In the genomic region with DNA sequence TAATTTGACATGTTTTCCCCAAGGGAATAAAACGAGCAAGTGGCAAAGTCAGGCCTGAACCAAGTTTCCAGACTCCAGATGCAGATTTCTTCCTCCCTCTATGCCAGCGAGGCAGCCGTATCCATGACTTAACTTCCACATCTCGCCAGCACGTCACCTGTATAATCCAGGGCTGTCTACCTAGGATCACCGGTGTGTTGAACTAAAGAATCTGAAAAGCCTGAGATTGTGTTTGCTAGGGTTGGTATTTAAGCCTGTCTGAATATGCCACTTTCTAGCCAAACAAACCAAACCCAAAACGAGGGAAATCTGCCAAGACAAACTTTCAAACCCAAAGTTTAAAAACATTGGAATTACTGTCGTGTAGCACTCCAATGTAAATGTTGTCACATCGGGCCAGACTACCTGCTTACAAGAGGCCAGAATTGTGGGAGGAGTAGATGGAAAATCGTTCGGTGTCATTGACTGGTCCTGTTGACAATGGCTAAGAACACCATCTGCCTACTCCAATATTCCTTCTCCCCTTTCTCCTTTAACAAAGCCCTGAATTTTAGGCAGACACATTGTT, we compare ENCODE assay signal across 26 cellular contexts.
"Had no signal": no experiment of that assay in that cellular context is flagged by ENCODE, and none has a peak within 500 bp of the region (broad histone marks: within the 10 kb centered on the region; RNA-seq: fewer than 3 reads in every experiment).

No MANE protein-coding gene starts in this region.

- H3K36me3 Mint-ChIP-seq: activated naive CD4-positive, alpha-beta T cell treated with anti-CD3 and anti-CD28 coated beads, Interleukin-2, amount 50 U/mL, for 72 hours; naive thymus-derived CD8-positive, alpha-beta T cell; neural progenitor cell; type B pancreatic cell had no signal

- H3K36me3 ChIP-seq: brain microvascular endothelial cell, esophagus squamous epithelium, gastroesophageal sphincter, lower lobe of right lung, neural progenitor cell, spleen, vagina, WERI-Rb-1 had no signal

- H3K4me1 ChIP-seq: gastroesophageal sphincter, lower lobe of right lung, neural progenitor cell, spleen, testis, vagina had no signal

- H3K27me3 Mint-ChIP-seq: activated CD4-positive, alpha-beta T cell treated with anti-CD3 and anti-CD28 coated beads, Interleukin-2, amount 10 ng/mL, durations not matched to agents 7 days and 5 days; activated CD8-positive, alpha-beta T cell treated with anti-CD3 and anti-CD28 coated beads for 36 hours; naive thymus-derived CD8-positive, alpha-beta T cell; progenitor cell of endocrine pancreas; type B pancreatic cell had no signal

- H3K4me1 Mint-ChIP-seq: activated CD4-positive, alpha-beta T cell treated with anti-CD3 and anti-CD28 coated beads, Interleukin-2, amount 10 ng/mL, durations not matched to agents 7 days and 5 days; naive thymus-derived CD8-positive, alpha-beta T cell; neural progenitor cell had no signal

- H3K27ac ChIP-seq: brain microvascular endothelial cell, esophagus squamous epithelium, gastroesophageal sphincter, lower lobe of right lung, neural progenitor cell, spleen, testis, vagina, WERI-Rb-1 had no signal

- FAIRE-seq: colon had no signal

- ATAC-seq: activated CD8-positive, alpha-beta T cell treated with anti-CD3 and anti-CD28 coated beads for 36 hours; activated naive CD4-positive, alpha-beta T cell treated with anti-CD3 and anti-CD28 coated beads, Interleukin-2, amount 50 U/mL, for 72 hours; gastroesophageal sphincter; naive thymus-derived CD8-positive, alpha-beta T cell had no signal

- H3K9me3 ChIP-seq: esophagus squamous epithelium, gastroesophageal sphincter, lower lobe of right lung, testis, vagina had no signal

- H3K4me3 Mint-ChIP-seq: activated CD4-positive, alpha-beta T cell treated with anti-CD3 and anti-CD28 coated beads, Interleukin-2, amount 10 ng/mL, durations not matched to agents 7 days and 5 days; activated CD8-positive, alpha-beta T cell treated with anti-CD3 and anti-CD28 coated beads for 36 hours; endodermal cell; naive thymus-derived CD8-positive, alpha-beta T cell; neural progenitor cell; type B pancreatic cell had no signal

- H3K27ac Mint-ChIP-seq: activated CD4-positive, alpha-beta T cell treated with anti-CD3 and anti-CD28 coated beads, Interleukin-2, amount 10 ng/mL, durations not matched to agents 7 days and 5 days; activated CD8-positive, alpha-beta T cell treated with anti-CD3 and anti-CD28 coated beads for 36 hours; activated naive CD4-positive, alpha-beta T cell treated with anti-CD3 and anti-CD28 coated beads, Interleukin-2, amount 50 U/mL, for 72 hours; endodermal cell; naive thymus-derived CD8-positive, alpha-beta T cell; progenitor cell of endocrine pancreas; type B pancreatic cell had no signal

- DNase-seq: activated CD4-positive, alpha-beta T cell treated with anti-CD3 and anti-CD28 coated beads, Interleukin-2, amount 10 ng/mL, durations not matched to agents 7 days and 5 days; activated CD4-positive, CD25-positive, alpha-beta regulatory T cell treated with anti-CD3 and anti-CD28 coated beads, Interleukin-2, amount 50 U/mL, for 72 hours; activated CD8-positive, alpha-beta T cell treated with anti-CD3 and anti-CD28 coated beads for 36 hours; activated gamma-delta T cell treated with Interleukin-2 at 50 U/mL for 16 hours; aorta; brain microvascular endothelial cell; central memory CD4-positive, alpha-beta T cell; endodermal cell; esophagus squamous epithelium; head of caudate nucleus; hypothalamus; lower lobe of right lung; mesendoderm; naive thymus-derived CD8-positive, alpha-beta T cell; spleen; stimulated activated CD4-positive, alpha-beta T cell treated with anti-CD3 and anti-CD28 coated beads, Interleukin-4, amount 100 ng/mL, for 1 hour; stimulated activated naive CD4-positive, alpha-beta T cell; testis; WERI-Rb-1 had no signal

- H3K4me3 ChIP-seq: esophagus squamous epithelium, gastroesophageal sphincter, lower lobe of right lung, neural progenitor cell, spleen, testis, vagina had no signal

- H3K9me3 Mint-ChIP-seq: endodermal cell had no signal
